Comparison of ENCODE assay signal across 8 cellular contexts in the genomic region with DNA sequence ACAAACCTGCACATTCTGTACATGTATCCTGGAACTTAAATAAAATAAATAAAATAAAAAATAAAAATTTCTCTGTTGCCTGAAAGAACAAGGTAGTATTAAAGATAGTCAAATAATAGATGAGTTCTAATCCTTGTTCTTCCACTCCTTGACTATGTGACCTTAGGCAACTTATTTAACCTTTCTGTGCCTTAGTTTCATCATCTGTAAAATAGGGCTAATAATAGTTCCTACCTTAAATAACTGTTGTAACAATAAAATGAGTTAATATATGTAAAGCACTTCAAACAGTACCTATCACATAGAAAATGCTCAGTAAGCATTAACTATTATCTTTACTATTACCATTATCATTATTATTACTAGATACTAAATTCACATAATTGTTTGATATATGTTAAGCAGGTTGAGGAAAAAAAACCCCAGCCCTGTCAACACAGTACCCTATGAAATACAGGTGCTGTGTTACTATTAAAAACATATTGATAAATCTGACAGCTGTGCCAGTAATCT.
"Had no signal": no experiment of that assay in that cellular context is flagged by ENCODE, and none has a peak within 500 bp of the region (broad histone marks: within the 10 kb centered on the region; RNA-seq: fewer than 3 reads in every experiment).

No MANE protein-coding gene starts in this region.

- ATAC-seq: HCT116 had no signal

- DNase-seq: GM23248, GOT3, H7, HFFc6, KG1 had no signal

- H3K4me3 ChIP-seq: GM23248, HAP-1 had no signal

- H3K9ac ChIP-seq: GM23248 had no signal

- H3K4me1 ChIP-seq: HAP-1 had no signal

- H3K9me3 ChIP-seq: HAP-1 had no signal

- H3K27ac ChIP-seq: GM23248, HL-60 had no signal

- H2AFZ ChIP-seq: GM23248 had no signal
